14 cellular contexts compared by ENCODE assay signal in the genomic region with DNA sequence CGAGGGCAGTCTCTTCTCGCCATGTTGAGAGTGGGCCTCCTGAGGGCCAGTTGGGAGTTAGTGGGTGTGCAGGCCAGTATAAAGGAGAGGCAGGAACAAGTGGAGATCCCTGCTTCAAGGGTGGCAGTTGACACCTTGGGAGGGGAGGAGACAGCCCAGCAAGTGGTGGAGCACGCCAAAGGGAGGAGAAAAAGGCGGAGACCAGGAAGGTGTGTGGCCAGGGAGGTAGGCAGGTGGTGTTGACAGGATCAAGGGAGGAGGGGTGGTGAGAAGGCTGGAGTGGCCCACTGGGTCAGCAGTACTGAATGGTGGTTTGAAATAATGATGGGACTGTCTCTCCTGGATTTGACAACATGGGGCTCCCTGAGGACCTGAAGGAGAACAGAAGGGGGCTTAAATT. TPM values are rescaled to one million over a fixed set of nuclear protein-coding genes. Genes with fewer than 3 reads are reported as not detected.
DNase-seq lines count a peak whose midpoint lies in the region; ATAC-seq and TF ChIP-seq lines count a peak whose summit lies in the region.
"Had no signal": no experiment of that assay in that cellular context is flagged by ENCODE, and none has a peak within 500 bp of the region (broad histone marks: within the 10 kb centered on the region; RNA-seq: fewer than 3 reads in every experiment).

No MANE protein-coding gene starts in this region.

- peak; percentile 2 for DNase-seq in NCI-H69 (lab: John Stamatoyannopoulos, UW)
- DNase-seq in mucosa of descending colon: no peak
- DNase-seq in spleen: peak; percentile 32
- DNase-seq in SKM-1 (lab: John Stamatoyannopoulos, UW; ENCODE audit: unreplicated experiment): no peak
- no peak for DNase-seq in COLO668 (lab: John Stamatoyannopoulos, UW; ENCODE audit: unreplicated experiment)
- DNase-seq in AG08395 (ENCODE audit: low spot score): no peak
- DNase-seq: BE2C; CD4-positive, alpha-beta memory T cell; COR-L47; GF-D8; GOT3; H9 had no signal

- TF ChIP-seq CTCF in HEK293 (tag by site-specific recombination; IDR thresholded peaks at IDR 0.05) (no peak), mucosa of descending colon (IDR thresholded peaks at IDR 0.05) (no peak), spleen (IDR thresholded peaks at IDR 0.05 in 8 of 11, conservative IDR thresholded peaks at IDR 0.05 in 3 of 11) (no peak)

- CTCF ChIA-PET in HEK293 (lab: Yijun Ruan, JAX): interaction anchor here (1.4 kb wide), 1 partner anchor 11 kb away, joined by 7 read pairs; no protein-coding TSS in a partner anchor

- no peaks in the 10 kb centered on the region for H3K36me3 ChIP-seq in HEK293 (ENCODE audit: control insufficient read depth in 2 of 2, insufficient read depth in 1 of 2, low read length in 2 of 2)
- H3K36me3 ChIP-seq in mucosa of descending colon (ENCODE audit: low read depth): no peaks in the 10 kb centered on the region
- H3K36me3 ChIP-seq in spleen: no peaks in the 10 kb centered on the region
- H3K36me3 ChIP-seq: BE2C had no signal

- WGBS in spleen, 5 donors: 64 to 100% (median 92%) methylated on average over 2 to 4 of the region's 4 CpGs

- H3K4me1 ChIP-seq in HEK293 (ENCODE audit: control insufficient read depth, insufficient read depth, low read length) (no peaks in the 10 kb centered on the region), mucosa of descending colon (ENCODE audit: low read depth) (no peaks in the 10 kb centered on the region), spleen (no peaks in the 10 kb centered on the region)
- H3K4me1 ChIP-seq: BE2C had no signal

- POLR2A ChIA-PET in HEK293 (lab: Yijun Ruan, JAX): no interaction called here

- TF ChIP-seq POLR2A in spleen (IDR thresholded peaks at IDR 0.05): no peak

- H3K4me3 ChIP-seq in HEK293 (ENCODE audit: low read depth, low read length) (no peak overlapping the region), mucosa of descending colon (no peak overlapping the region), spleen (no peak overlapping the region)

- H3K27ac ChIP-seq in HEK293 (ENCODE audit: extremely low read depth, low read depth, low read length) (no peak overlapping the region), spleen (no peak overlapping the region)
- H3K27ac ChIP-seq: C4-2B had no signal

- peaks cover 0 to 22% (median 0%) of the 10 kb centered on the region in 7 donors for H3K27me3 ChIP-seq in spleen (replicated peaks in 1 of 7)
- H3K27me3 ChIP-seq: BE2C had no signal

- intact Hi-C loops in mucosa of descending colon (cut with DNase I, micrococcal nuclease): no loop called here
- intact Hi-C loops in spleen (cut with DNase I; ENCODE audit: low total_unique reads): no loop called here

- ATAC-seq in mucosa of descending colon: peak; percentile 18

- no peaks in the 10 kb centered on the region for H3K9me3 ChIP-seq in HEK293 (ENCODE audit: control insufficient read depth, insufficient read depth, low read depth, low read length)
- no peaks in the 10 kb centered on the region for H3K9me3 ChIP-seq in mucosa of descending colon
- no peaks in the 10 kb centered on the region for H3K9me3 ChIP-seq in spleen
- H3K9me3 ChIP-seq: BE2C had no signal

TF ChIP-seq in HEK293, 187 proteins besides CTCF, POLR2A, EP300 and RAD21:
- TF ChIP-seq HOXC10 (CRISPR knock-in tag; IDR thresholded peaks at IDR 0.05) (no peak), SP2 (tag by site-specific recombination; IDR thresholded peaks at IDR 0.05) (0 out of 2 replicates have a peak, but pooled peaks have one; percentile 7)

RNA-seq across cellular contexts. Expression of gene ZNF185, which starts 32.6 kb away (rescaled TPM):
- total RNA-seq in mucosa of descending colon (1 to 10 TPM; 2.8 to 6.9 (median 4.2) TPM), spleen (10 to 100 TPM in 3 of 7 donors, 1 to 10 TPM in 4; 6.6 to 13.8 (median 8.3) TPM)
- 1 to 10 TPM; 2.0 to 2.7 (median 2.4) TPM for polyA plus RNA-seq in spleen

Comparison
In these comparisons a context has a peak if more than half of its experiments do, and no peak if none do; other contexts are left out.
1. DNase-seq: peak in NCI-H69 (single experiment) and spleen (single experiment); none in mucosa of descending colon (0 of 3), SKM-1 (single experiment), COLO668 (single experiment) and AG08395 (single experiment).